ENCODE assay signal across 22 cellular contexts in genomic region chr13:75170321-75170720, GRCh38.
"Had no signal": no experiment of that assay in that cellular context is flagged by ENCODE, and none has a peak within 500 bp of the region (broad histone marks: within the 10 kb centered on the region; RNA-seq: fewer than 3 reads in every experiment).

No MANE protein-coding gene starts in this region.

- H3K4me2 ChIP-seq: smooth muscle cell had no signal

- H3K27ac ChIP-seq: heart left ventricle, pancreas, tibial artery, upper lobe of left lung, vagina had no signal

- ATAC-seq: esophagus mucosa; heart left ventricle; mucosa of descending colon; natural killer cell; pancreas; right cardiac atrium; stimulated activated effector memory CD8-positive, alpha-beta T cell treated with anti-CD3 and anti-CD28 coated beads, Interleukin-12 subunit alpha, Interleukin-12 subunit beta, amount 100 ng/mL, for 72 hours; stimulated activated naive CD8-positive, alpha-beta T cell treated with anti-CD3 and anti-CD28 coated beads, Interleukin-15, Interleukin-2, amounts not matched to agents 100 U/mL and 50 U/mL, for 24 hours had no signal

- H3K27me3 ChIP-seq: heart left ventricle, pancreas, tibial artery, upper lobe of left lung, vagina had no signal

- H3K4me3 ChIP-seq: heart left ventricle, mucosa of descending colon, pancreas, smooth muscle cell, tibial artery, upper lobe of left lung, vagina had no signal

- H3K27ac Mint-ChIP-seq: dendritic cell treated with granulocyte-macrophage colony-stimulating factor and Interleukin-4, amounts not matched to agents 40 ng/mL and 50 ng/mL, for 4 days; natural killer cell; progenitor cell of endocrine pancreas; stimulated activated effector memory CD8-positive, alpha-beta T cell treated with anti-CD3 and anti-CD28 coated beads, Interleukin-12 subunit alpha, Interleukin-12 subunit beta, amount 100 ng/mL, for 72 hours had no signal

- H3K4me3 Mint-ChIP-seq: dendritic cell treated with granulocyte-macrophage colony-stimulating factor and Interleukin-4, amounts not matched to agents 40 ng/mL and 50 ng/mL, for 4 days; natural killer cell; neural crest cell; stimulated activated effector memory CD8-positive, alpha-beta T cell treated with anti-CD3 and anti-CD28 coated beads, Interleukin-12 subunit alpha, Interleukin-12 subunit beta, amount 100 ng/mL, for 72 hours had no signal

- H3K9me3 ChIP-seq: mucosa of descending colon, pancreas, tibial artery, upper lobe of left lung, vagina had no signal

- H3K36me3 ChIP-seq: heart left ventricle, pancreas, tibial artery, upper lobe of left lung, vagina had no signal

- H3K4me1 ChIP-seq: heart left ventricle, pancreas, upper lobe of left lung, vagina had no signal

- H3K9me3 Mint-ChIP-seq: stimulated activated effector memory CD8-positive, alpha-beta T cell treated with anti-CD3 and anti-CD28 coated beads, Interleukin-12 subunit alpha, Interleukin-12 subunit beta, amount 100 ng/mL, for 72 hours had no signal

- DNase-seq: cerebellar nuclear complex; foreskin fibroblast; heart left ventricle; hippocampal formation; kidney glomerular epithelial cell; mucosa of descending colon; natural killer cell; occipital lobe; pancreas; right cardiac atrium; stimulated activated CD4-positive, alpha-beta T cell treated with anti-CD3 and anti-CD28 coated beads, Interleukin-4, amount 100 ng/mL, for 1 hour; stimulated activated CD8-positive, alpha-beta memory T cell treated with anti-CD3 and anti-CD28 coated beads, Interleukin-4, amount 100 ng/mL, for 48 hours; stimulated activated naive CD8-positive, alpha-beta T cell treated with anti-CD3 and anti-CD28 coated beads, Interleukin-15, Interleukin-2, amounts not matched to agents 100 U/mL and 50 U/mL, for 24 hours; tibial artery; upper lobe of left lung had no signal

- H3K4me1 Mint-ChIP-seq: natural killer cell; stimulated activated effector memory CD8-positive, alpha-beta T cell treated with anti-CD3 and anti-CD28 coated beads, Interleukin-12 subunit alpha, Interleukin-12 subunit beta, amount 100 ng/mL, for 72 hours had no signal

- H3K27me3 Mint-ChIP-seq: dendritic cell treated with granulocyte-macrophage colony-stimulating factor and Interleukin-4, amounts not matched to agents 40 ng/mL and 50 ng/mL, for 4 days; progenitor cell of endocrine pancreas had no signal
